In the genomic region with DNA sequence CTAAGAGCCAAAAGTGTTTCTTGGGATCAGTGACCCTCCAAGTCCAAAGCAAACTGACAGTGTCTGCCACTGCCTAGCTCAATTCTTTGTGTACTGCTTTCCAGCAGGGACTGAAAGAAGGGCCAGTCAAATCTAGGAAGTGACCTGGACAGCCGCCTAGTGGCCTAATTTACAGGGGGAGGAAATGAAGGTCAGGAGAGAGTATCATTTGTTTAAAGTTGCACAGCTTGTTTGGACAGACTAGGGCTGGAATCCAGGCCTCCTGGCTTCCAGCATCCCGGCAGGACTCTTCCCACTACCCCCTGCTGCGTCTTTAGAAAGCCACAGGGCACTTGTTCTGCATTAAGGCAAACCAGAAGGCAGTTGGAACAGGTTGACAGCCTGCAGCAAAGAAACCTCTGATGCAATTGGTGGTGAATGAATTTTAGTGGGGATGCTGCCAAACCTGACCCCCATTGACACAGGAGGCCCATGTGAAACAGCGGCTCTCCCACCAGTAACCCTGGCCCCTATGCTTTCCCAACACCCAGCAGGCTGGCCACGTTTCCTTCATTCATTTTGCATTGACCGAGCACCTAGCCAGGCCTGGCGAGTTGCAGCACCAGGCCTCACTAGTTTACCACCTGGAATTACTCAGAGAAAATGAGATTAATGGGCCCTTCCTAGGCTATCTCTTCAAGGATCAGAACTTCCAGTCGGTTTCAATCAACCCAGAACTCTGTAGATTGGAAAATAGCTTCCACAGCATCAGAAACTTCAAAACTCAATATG, we compare ENCODE assay signal across 10 cellular contexts. TPM values are rescaled to one million over a fixed set of nuclear protein-coding genes. Genes with fewer than 3 reads are reported as not detected.
DNase-seq lines count a peak whose midpoint lies in the region; FAIRE-seq and TF ChIP-seq lines count a peak whose summit lies in the region.
"Had no signal": no experiment of that assay in that cellular context is flagged by ENCODE, and none has a peak within 500 bp of the region (broad histone marks: within the 10 kb centered on the region; RNA-seq: fewer than 3 reads in every experiment).

No MANE protein-coding gene starts in this region.

- H3K36me3 ChIP-seq in kidney (ENCODE audit: control insufficient read depth in 1 of 2, insufficient read depth in 2 of 2, low read length in 2 of 2) (no peaks in the 10 kb centered on the region), tibial nerve (no peaks in the 10 kb centered on the region)

- H3K4me3 ChIP-seq in astrocyte of the spinal cord (ENCODE audit: low read depth, low read length) = no peak overlapping the region
- H3K4me3 ChIP-seq in kidney (ENCODE audit: low read length in 2 of 2) = no peak overlapping the region
- no peak overlapping the region for H3K4me3 ChIP-seq in tibial nerve

- H3K4me1 ChIP-seq in kidney (ENCODE audit: control insufficient read depth in 1 of 2, insufficient read depth in 1 of 2, low read depth in 1 of 2, low read length in 2 of 2) (peaks cover 5 to 14% of the 10 kb centered on the region in 2 donors), tibial nerve (peaks cover 0 to 17% (median 0%) of the 10 kb centered on the region in 4 donors)

- TF ChIP-seq CTCF in astrocyte of the spinal cord (IDR thresholded peaks at IDR 0.05; ENCODE audit: low read depth, low read length) (peak; percentile 31), kidney (IDR thresholded peaks at IDR 0.05; ENCODE audit: borderline replicate concordance, extremely low read depth, insufficient read depth) (no peak), tibial nerve (IDR thresholded peaks at IDR 0.05) (peak in 3 of 5 experiments; percentile 1 to 21 (median 18))

- H3K27ac ChIP-seq in kidney (ENCODE audit: low read depth in 2 of 2, low read length in 2 of 2) (peak overlapping the region; percentile 3 to 23), tibial nerve (peak overlapping the region in 2 of 4 donors; percentile 33 to 35)

- H3K4me1 Mint-ChIP-seq in activated CD4-positive, alpha-beta T cell treated with anti-CD3 and anti-CD28 coated beads, Interleukin-2, amount 10 ng/mL, durations not matched to agents 24 days and 14 days = no peaks in the 10 kb centered on the region

- H3K9me3 ChIP-seq in kidney (ENCODE audit: control insufficient read depth in 1 of 2, low read length in 2 of 2) (no peaks in the 10 kb centered on the region), tibial nerve (no peaks in the 10 kb centered on the region)

- DNase-seq in DMS53 (lab: John Stamatoyannopoulos, UW) = peak; percentile 24
- DNase-seq in DMS53 treated with DMSO at 0.1 percent for 48 hours (lab: John Stamatoyannopoulos, UW; ENCODE audit: unreplicated experiment) = no peak
- DNase-seq in astrocyte of the spinal cord (ENCODE audit: low read depth, low spot score) = peak; percentile 90
- DNase-seq in kidney = peak; percentile 79
- DNase-seq in tibial nerve (ENCODE audit: low spot score in 2 of 2) = peak in 1 of 2 donors; percentile 43
- no peak for DNase-seq in stimulated activated CD4-positive, alpha-beta T cell treated with anti-CD3 and anti-CD28 coated beads, Interleukin-4, amount 100 ng/mL, for 24 hours
- no peak for DNase-seq in stimulated activated CD4-positive, alpha-beta T cell treated with anti-CD3 and anti-CD28 coated beads, Interleukin-2, amount 100 ng/mL, for 48 hours
- DNase-seq in activated CD4-positive, alpha-beta T cell treated with anti-CD3 and anti-CD28 coated beads, Interleukin-2, amount 10 ng/mL, durations not matched to agents 24 days and 14 days = no peak

- no peak overlapping the region for H3K4me3 Mint-ChIP-seq in activated CD4-positive, alpha-beta T cell treated with anti-CD3 and anti-CD28 coated beads, Interleukin-2, amount 10 ng/mL, durations not matched to agents 24 days and 14 days

- no peaks in the 10 kb centered on the region for H3K27me3 ChIP-seq in tibial nerve

- H3K27ac Mint-ChIP-seq in activated CD4-positive, alpha-beta T cell treated with anti-CD3 and anti-CD28 coated beads, Interleukin-2, amount 10 ng/mL, durations not matched to agents 24 days and 14 days = no peak overlapping the region

- no peak for TF ChIP-seq POLR2A in tibial nerve (IDR thresholded peaks at IDR 0.05)

- no peak for TF ChIP-seq EP300 in tibial nerve (IDR thresholded peaks at IDR 0.05)

- peaks cover 2% of the 10 kb centered on the region for H3K27me3 Mint-ChIP-seq in activated CD4-positive, alpha-beta T cell treated with anti-CD3 and anti-CD28 coated beads, Interleukin-2, amount 10 ng/mL, durations not matched to agents 24 days and 14 days

- no peaks in the 10 kb centered on the region for H3K36me3 Mint-ChIP-seq in activated CD4-positive, alpha-beta T cell treated with anti-CD3 and anti-CD28 coated beads, Interleukin-2, amount 10 ng/mL, durations not matched to agents 24 days and 14 days (ENCODE audit: low read depth)

- no peak overlapping the region for H3K9ac ChIP-seq in kidney (ENCODE audit: low read length in 2 of 2)

- H3K9me3 Mint-ChIP-seq in activated CD4-positive, alpha-beta T cell treated with anti-CD3 and anti-CD28 coated beads, Interleukin-2, amount 10 ng/mL, durations not matched to agents 24 days and 14 days = no peaks in the 10 kb centered on the region

- 63 to 82% methylated on average over 8 of the region's 8 CpGs for WGBS in tibial nerve, 2 donors

- intact Hi-C loops in kidney (cut with DNase I) = no loop called here
- intact Hi-C loops in activated CD4-positive, alpha-beta T cell treated with anti-CD3 and anti-CD28 coated beads, Interleukin-2, amount 10 ng/mL, durations not matched to agents 24 days and 14 days (cut with micrococcal nuclease) = no loop called here

- in situ Hi-C loops in astrocyte of the spinal cord (cut with HindIII; ENCODE audit: low sequenced_read_pairs) = no loop called here

- no peak for FAIRE-seq in kidney (lab: Jason Lieb, UNC)
- FAIRE-seq: A204.1 had no signal

RNA-seq across cellular contexts. Expression of gene GALNT16, which starts 28.2 kb away (rescaled TPM):
- total RNA-seq in kidney (13.1 TPM), tibial nerve (10 to 100 TPM in 2 of 4 donors, 1 to 10 TPM in 2; 8.3 to 11.7 (median 10.7) TPM)
- polyA plus RNA-seq in kidney (ENCODE audit: insufficient read depth, low read depth, low replicate concordance) = 15.2 TPM
- total RNA-seq in activated CD4-positive, alpha-beta T cell treated with anti-CD3 and anti-CD28 coated beads, Interleukin-2, amount 10 ng/mL, durations not matched to agents 24 days and 14 days = 0.05 TPM in 1 of 2 replicates, not detected in the other
- total RNA-seq: T-helper 2 cell treated with Interferon-gamma antibody and Interleukin-4, amounts not matched to agents 100 ng/mL and 5 ng/mL, for 36 hours had no signal

Comparison
In these comparisons a context has a peak if more than half of its experiments do, and no peak if none do; other contexts are left out.
1. DNase-seq: peak in DMS53 (single experiment), astrocyte of the spinal cord (single experiment) and kidney (single experiment); none in DMS53 treated with DMSO at 0.1 percent for 48 hours (single experiment), stimulated activated CD4-positive, alpha-beta T cell treated with anti-CD3 and anti-CD28 coated beads, Interleukin-4, amount 100 ng/mL, for 24 hours (single experiment), stimulated activated CD4-positive, alpha-beta T cell treated with anti-CD3 and anti-CD28 coated beads, Interleukin-2, amount 100 ng/mL, for 48 hours (0 of 2) and activated CD4-positive, alpha-beta T cell treated with anti-CD3 and anti-CD28 coated beads, Interleukin-2, amount 10 ng/mL, durations not matched to agents 24 days and 14 days (single experiment).